ENCODE assay signal across 9 cellular contexts in the genomic region with DNA sequence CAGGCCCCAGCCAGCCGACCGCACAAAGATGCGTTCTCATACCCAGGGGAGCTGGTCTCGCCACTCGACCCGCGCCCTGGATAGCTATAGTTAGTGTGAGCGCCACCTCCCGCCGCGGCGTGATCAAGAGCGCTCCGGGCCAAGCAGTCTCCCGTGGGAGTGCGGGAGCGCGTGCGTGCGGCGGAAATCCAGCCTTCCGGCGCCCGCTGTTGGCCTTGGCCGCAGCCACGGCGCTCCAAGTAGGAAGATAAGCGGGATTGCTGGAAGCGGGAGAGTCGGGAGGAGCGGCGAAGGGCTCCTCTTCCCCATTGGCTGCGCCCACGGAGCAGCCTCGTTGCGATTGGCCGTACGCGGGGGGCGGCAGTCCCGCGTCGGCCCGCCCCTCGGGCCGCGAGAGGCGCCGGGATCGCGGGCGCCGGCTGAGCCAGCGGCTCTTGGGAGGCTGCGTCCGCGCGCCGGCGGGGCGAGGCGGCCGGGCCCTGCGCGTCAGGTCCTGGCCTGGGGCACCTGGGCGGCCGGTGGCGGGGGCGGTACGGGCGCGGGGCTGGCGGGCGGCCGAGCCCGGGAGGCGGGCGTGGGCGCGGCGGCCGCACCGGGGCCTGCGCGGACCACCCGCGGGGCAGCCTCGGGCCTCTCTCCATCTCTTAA. TPM values are rescaled to one million over a fixed set of nuclear protein-coding genes. Genes with fewer than 3 reads are reported as not detected.
DNase-seq lines count a peak whose midpoint lies in the region; ATAC-seq and TF ChIP-seq lines count a peak whose summit lies in the region.
"Not testable (repeated sequence)": the region's sequence is repeated elsewhere in the genome, so short reads cannot be mapped to it uniquely, and the experiment has no call there.
"Had no signal": no experiment of that assay in that cellular context is flagged by ENCODE, and none has a peak within 500 bp of the region (broad histone marks: within the 10 kb centered on the region; RNA-seq: fewer than 3 reads in every experiment).

No MANE protein-coding gene starts in this region.

- ATAC-seq in central memory CD8-positive, alpha-beta T cell (replicated peaks; ENCODE audit: extremely low read depth, poor library complexity, severe bottlenecking), result peak; percentile 46

- not testable (repeated sequence) for H3K27ac Mint-ChIP-seq in central memory CD8-positive, alpha-beta T cell (ENCODE audit: low read depth); nephron

- 1 to 3% methylated on average over 14 to 24 of the region's 88 CpGs for WGBS in GM23248 (ENCODE audit: low coverage in 1 of 2, low lambda C conversion rate in 2 of 2, missing lambda C conversion rate in 2 of 2), 2 experiments

- not testable (repeated sequence) for H3K9me2 ChIP-seq in GM23248 (ENCODE audit: insufficient read depth)

- not testable (repeated sequence) for H3K4me1 ChIP-seq in GM23248 (ENCODE audit: insufficient read depth); left ventricle myocardium inferior

- H3K4me3 Mint-ChIP-seq in central memory CD8-positive, alpha-beta T cell, result peak overlapping the region; percentile 61
- H3K4me3 Mint-ChIP-seq in nephron, result peak overlapping the region in 2 of 3 experiments; percentile 57 to 68

- not testable (repeated sequence) for H3F3A ChIP-seq in GM23248 (ENCODE audit: insufficient read depth)

- H3K79me2 ChIP-seq in GM23248 (ENCODE audit: insufficient read depth), result not testable (repeated sequence)

- not testable (repeated sequence) for H3K9me3 Mint-ChIP-seq in central memory CD8-positive, alpha-beta T cell; nephron

- TF ChIP-seq CTCF in left ventricle myocardium inferior (IDR thresholded peaks at IDR 0.05; ENCODE audit: borderline replicate concordance), result peak; percentile 9
- TF ChIP-seq CTCF in nephron (IDR thresholded peaks at IDR 0.05; ENCODE audit: unreplicated experiment in 3 of 3), result not testable (repeated sequence)

- H3K9ac ChIP-seq in GM23248, result peak overlapping the region; percentile 64

- not testable (repeated sequence) for H3K27me3 Mint-ChIP-seq in central memory CD8-positive, alpha-beta T cell; nephron (ENCODE audit: low read depth)

- not testable (repeated sequence) for H3K27ac ChIP-seq in GM23248
- peak overlapping the region; percentile 76 for H3K27ac ChIP-seq in left ventricle myocardium inferior (replicated peaks)

- intact Hi-C loops in left ventricle myocardium inferior (cut with micrococcal nuclease), result not testable (repeated sequence)

- H3K9me3 ChIP-seq in GM23248 (ENCODE audit: low read depth); left ventricle myocardium inferior (replicated peaks): not testable (repeated sequence)

- not testable (repeated sequence) for H2AFZ ChIP-seq in GM23248

- H3K4me2 ChIP-seq in GM23248 (ENCODE audit: unreplicated experiment), result not testable (repeated sequence)

- H3K36me3 ChIP-seq in GM23248 (ENCODE audit: low read depth); left ventricle myocardium inferior: not testable (repeated sequence)

- peak; percentile 75 for DNase-seq in GM23248
- peak; percentile 31 for DNase-seq in RPMI8226
- peak; percentile 9 for DNase-seq in activated T-cell treated with anti-CD3 and anti-CD28 coated beads for 24 hours (ENCODE audit: low read depth)
- DNase-seq in central memory CD8-positive, alpha-beta T cell (ENCODE audit: low spot score in 2 of 2), result peak in 1 of 2 donors; percentile 13
- peak; percentile 74 for DNase-seq in left ventricle myocardium inferior
- peak; percentile 4 to 14 for DNase-seq in stimulated activated CD4-positive, alpha-beta T cell treated with anti-CD3 and anti-CD28 coated beads, Interleukin-2, amount 100 ng/mL, for 48 hours

- H3K4me3 ChIP-seq in GM23248 (peak overlapping the region; percentile 68), left ventricle myocardium inferior (peak overlapping the region; percentile 62)

- H3K36me3 Mint-ChIP-seq in central memory CD8-positive, alpha-beta T cell (ENCODE audit: insufficient read depth); nephron (ENCODE audit: low read depth): not testable (repeated sequence)

- H3K27me3 ChIP-seq in GM23248 (replicated peaks; ENCODE audit: insufficient read depth); left ventricle myocardium inferior (ENCODE audit: low read depth): not testable (repeated sequence)

- not testable (repeated sequence) for H3K4me1 Mint-ChIP-seq in central memory CD8-positive, alpha-beta T cell; nephron

- not testable (repeated sequence) for H4K20me1 ChIP-seq in GM23248 (ENCODE audit: insufficient read depth)

- in situ Hi-C loops in GM23248 (cut with MboI), result not testable (repeated sequence)

RNA-seq across cellular contexts. Expression of gene GOLGA6L22, which starts 35.9 kb away (rescaled TPM):
- total RNA-seq in GM23248 (2014; rRNA removed; shearing (Covaris generic)), result not detected in 2 replicates
- polyA plus RNA-seq in GM23248 (2016; fragmentation: Nextera tagmentation; extraction: Ambion mirVana), result not detected in 2 replicates
- not detected for total RNA-seq in left ventricle myocardium inferior
- total RNA-seq: cerebellum, liver had no signal
- polyA plus RNA-seq: liver had no signal
